In genomic region chr5:123438244-123438643, GRCh38 we compare ENCODE assay signal across 14 cellular contexts. TPM values are rescaled to one million over a fixed set of nuclear protein-coding genes. Genes with fewer than 3 reads are reported as not detected.
DNase-seq lines count a peak whose midpoint lies in the region; ATAC-seq, FAIRE-seq and TF ChIP-seq lines count a peak whose summit lies in the region.
"Had no signal": no experiment of that assay in that cellular context is flagged by ENCODE, and none has a peak within 500 bp of the region (broad histone marks: within the 10 kb centered on the region; RNA-seq: fewer than 3 reads in every experiment).

No MANE protein-coding gene starts in this region.

- TF ChIP-seq EP300 in GM12878 (IDR thresholded peaks at IDR 0.05; ENCODE audit: borderline replicate concordance in 1 of 2, control insufficient read depth in 1 of 2, low read depth in 2 of 2, low read length in 2 of 2) = no peak

- SMC1A ChIA-PET in GM12878 (lab: Charles Lee; ENCODE audit: uncharacterized antibody, unreplicated experiment) = interaction anchor here (1.0 to 1.4 kb wide), 2 partner anchors 14 to 15 kb away, joined by 3 to 4 read pairs; partner anchors contain the start of gene CEP120

- in situ Hi-C loops in GM12878 (cut with MboI) = no loop called here

- peak overlapping the region; percentile 6 for H2AFZ ChIP-seq in GM12878 (ENCODE audit: control insufficient read depth, low read depth, low read length)

- 20% methylated on average over 2 of the region's 2 CpGs for WGBS in GM12878 (ENCODE audit: insufficient coverage, insufficient replicate concordance, low lambda C conversion rate, missing lambda C conversion rate)

- BruUV-seq in GM12878 (replicated peaks; lab: Mats Ljungman, UMichigan) = no TSS peak

- H3K27ac ChIP-seq in GM12878 (ENCODE audit: control insufficient read depth, insufficient read depth) = no peak overlapping the region
- H3K27ac ChIP-seq in coronary artery = no peak overlapping the region
- H3K27ac ChIP-seq: SJCRH30 had no signal

- no peak overlapping the region for H3K9ac ChIP-seq in GM12878 (ENCODE audit: control insufficient read depth, insufficient read depth, low read length)

- POLR2A ChIA-PET in GM12878 (lab: Charles Lee) = interaction anchor here (0.5 to 0.9 kb wide), 2 partner anchors 9 to 51 kb away, joined by 3 read pairs; no protein-coding TSS in a partner anchor

- ATAC-seq in GM18861 (IDR thresholded peaks at IDR 0.05; ENCODE audit: unreplicated experiment) (peak; percentile 45), GM19467 (IDR thresholded peaks at IDR 0.05; ENCODE audit: unreplicated experiment) (peak; percentile 65), HG03039 (IDR thresholded peaks at IDR 0.05; ENCODE audit: unreplicated experiment) (peak; percentile 89), GM12878 (peak; percentile 93), omental fat pad (ENCODE audit: low FRiP score) (no peak)

- H3K4me3 ChIP-seq in GM12878 = no peak overlapping the region
- H3K4me3 ChIP-seq in coronary artery = no peak overlapping the region
- H3K4me3 ChIP-seq: lung, SJCRH30 had no signal

- intact Hi-C loops in GM12878 (cut with micrococcal nuclease; ENCODE audit: unreplicated experiment) = no loop called here

- DNase-seq in GM12878 (ENCODE audit: low read depth, low spot score) (no peak), erythroblast (lab: John Stamatoyannopoulos, UW) (no peak), coronary artery (ENCODE audit: low spot score) (no peak), omental fat pad (ENCODE audit: low spot score) (no peak), NCI-H2107 (lab: John Stamatoyannopoulos, UW) (no peak)
- DNase-seq: DMS79, NCI-H2227 treated with DMSO at 0.1 percent for 48 hours, right cardiac atrium, SJCRH30 had no signal

- H3K4me1 ChIP-seq in GM12878 (ENCODE audit: control insufficient read depth, insufficient read depth, low read length) = peaks cover 17% of the 10 kb centered on the region
- H3K4me1 ChIP-seq: SJCRH30 had no signal

- no peak overlapping the region; the same call in 1 of the 2 replicates for H3K4me2 ChIP-seq in GM12878 (ENCODE audit: control insufficient read depth, insufficient read depth)

- H4K20me1 ChIP-seq in GM12878 (ENCODE audit: control insufficient read depth, insufficient read depth) = no peaks in the 10 kb centered on the region

- H3K36me3 ChIP-seq in GM12878 (ENCODE audit: control insufficient read depth in 2 of 2, insufficient read depth in 2 of 2, low read length in 1 of 2) = no peaks in the 10 kb centered on the region
- H3K36me3 ChIP-seq: SJCRH30 had no signal

- TF ChIP-seq POLR2A in GM12878 (IDR thresholded peaks at IDR 0.05; ENCODE audit: low read depth, low read length) = no peak
- no peak for TF ChIP-seq POLR2A in erythroblast (IDR thresholded peaks at IDR 0.05; ENCODE audit: low read length)

- TF ChIP-seq RAD21 in GM12878 (IDR thresholded peaks at IDR 0.05; ENCODE audit: insufficient read depth, low read depth, low read length) = no peak

- no peaks in the 10 kb centered on the region for H3K79me2 ChIP-seq in GM12878 (ENCODE audit: control insufficient read depth, insufficient read depth, low read length)

- CTCF ChIA-PET in GM12878 (lab: Yijun Ruan, JAX) = interaction anchor here (0.9 kb wide), 1 partner anchor 14 kb away, joined by 3 read pairs; no protein-coding TSS in a partner anchor

- H3K27me3 ChIP-seq in GM12878 (replicated peaks in 1 of 2; ENCODE audit: control insufficient read depth in 2 of 2, insufficient read depth in 2 of 2, low read length in 1 of 2) = no peaks in the 10 kb centered on the region
- H3K27me3 ChIP-seq: SJCRH30 had no signal

- H3K9me3 ChIP-seq in GM12878 (replicated peaks; ENCODE audit: control insufficient read depth, insufficient read depth, low read length) = no peaks in the 10 kb centered on the region
- H3K9me3 ChIP-seq: SJCRH30 had no signal

- RAD21 ChIA-PET in GM12878 (lab: Charles Lee; ENCODE audit: unreplicated experiment) = interaction anchor here (0.9 to 1.9 kb wide), 3 partner anchors 12 to 168 kb away, joined by 3 to 10 read pairs (median 4); partner anchors contain the start of gene CEP120

- no peak for FAIRE-seq in GM12878 (lab: Jason Lieb, UNC)
- FAIRE-seq: frontal cortex had no signal

- TF ChIP-seq CTCF in GM12878 (IDR thresholded peaks at IDR 0.05 in 2 of 3, conservative IDR thresholded peaks at IDR 0.05 in 1 of 3; ENCODE audit: control insufficient read depth in 2 of 3, extremely low read depth in 1 of 3, insufficient read depth in 1 of 3, low read depth in 3 of 3, low read length in 3 of 3) = no peak
- no peak for TF ChIP-seq CTCF in coronary artery (IDR thresholded peaks at IDR 0.05)
- no peak for TF ChIP-seq CTCF in omental fat pad (IDR thresholded peaks at IDR 0.05)

TF ChIP-seq in GM12878, 131 proteins besides CTCF, POLR2A, EP300 and RAD21 (continues in another document):
- TF ChIP-seq, protein P1, sequence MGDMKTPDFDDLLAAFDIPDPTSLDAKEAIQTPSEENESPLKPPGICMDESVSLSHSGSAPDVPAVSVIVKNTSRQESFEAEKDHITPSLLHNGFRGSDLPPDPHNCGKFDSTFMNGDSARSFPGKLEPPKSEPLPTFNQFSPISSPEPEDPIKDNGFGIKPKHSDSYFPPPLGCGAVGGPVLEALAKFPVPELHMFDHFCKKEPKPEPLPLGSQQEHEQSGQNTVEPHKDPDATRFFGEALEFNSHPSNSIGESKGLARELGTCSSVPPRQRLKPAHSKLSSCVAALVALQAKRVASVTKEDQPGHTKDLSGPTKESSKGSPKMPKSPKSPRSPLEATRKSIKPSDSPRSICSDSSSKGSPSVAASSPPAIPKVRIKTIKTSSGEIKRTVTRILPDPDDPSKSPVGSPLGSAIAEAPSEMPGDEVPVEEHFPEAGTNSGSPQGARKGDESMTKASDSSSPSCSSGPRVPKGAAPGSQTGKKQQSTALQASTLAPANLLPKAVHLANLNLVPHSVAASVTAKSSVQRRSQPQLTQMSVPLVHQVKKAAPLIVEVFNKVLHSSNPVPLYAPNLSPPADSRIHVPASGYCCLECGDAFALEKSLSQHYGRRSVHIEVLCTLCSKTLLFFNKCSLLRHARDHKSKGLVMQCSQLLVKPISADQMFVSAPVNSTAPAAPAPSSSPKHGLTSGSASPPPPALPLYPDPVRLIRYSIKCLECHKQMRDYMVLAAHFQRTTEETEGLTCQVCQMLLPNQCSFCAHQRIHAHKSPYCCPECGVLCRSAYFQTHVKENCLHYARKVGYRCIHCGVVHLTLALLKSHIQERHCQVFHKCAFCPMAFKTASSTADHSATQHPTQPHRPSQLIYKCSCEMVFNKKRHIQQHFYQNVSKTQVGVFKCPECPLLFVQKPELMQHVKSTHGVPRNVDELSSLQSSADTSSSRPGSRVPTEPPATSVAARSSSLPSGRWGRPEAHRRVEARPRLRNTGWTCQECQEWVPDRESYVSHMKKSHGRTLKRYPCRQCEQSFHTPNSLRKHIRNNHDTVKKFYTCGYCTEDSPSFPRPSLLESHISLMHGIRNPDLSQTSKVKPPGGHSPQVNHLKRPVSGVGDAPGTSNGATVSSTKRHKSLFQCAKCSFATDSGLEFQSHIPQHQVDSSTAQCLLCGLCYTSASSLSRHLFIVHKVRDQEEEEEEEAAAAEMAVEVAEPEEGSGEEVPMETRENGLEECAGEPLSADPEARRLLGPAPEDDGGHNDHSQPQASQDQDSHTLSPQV (IDR thresholded peaks at IDR 0.05) = no peak
- TF ChIP-seq CBX5 (IDR thresholded peaks at IDR 0.05; ENCODE audit: low read depth) (no peak), PML (IDR thresholded peaks at IDR 0.05; ENCODE audit: low read length) (no peak), CBFB (IDR thresholded peaks at IDR 0.05; ENCODE audit: low read depth) (no peak), GATAD2B (conservative IDR thresholded peaks at IDR 0.05; ENCODE audit: low read depth) (0 out of 2 replicates have a peak, but pooled peaks have one; percentile 21), SUZ12 (IDR thresholded peaks at IDR 0.05; ENCODE audit: unreplicated experiment) (no peak), HDAC6 (IDR thresholded peaks at IDR 0.05; ENCODE audit: unreplicated experiment) (no peak), PAX8 (IDR thresholded peaks at IDR 0.05) (no peak), ZNF217 (IDR thresholded peaks at IDR 0.05) (no peak), FOXK2 (IDR thresholded peaks at IDR 0.05) (no peak), MAX (IDR thresholded peaks at IDR 0.05; ENCODE audit: low read depth, low read length) (no peak), ASH2L (IDR thresholded peaks at IDR 0.05; ENCODE audit: borderline replicate concordance, low read depth) (no peak), ESRRA (IDR thresholded peaks at IDR 0.05; ENCODE audit: low read length) (no peak), RUNX3 (IDR thresholded peaks at IDR 0.05; ENCODE audit: low read length) (peak; percentile 88), SP1 (IDR thresholded peaks at IDR 0.05; ENCODE audit: low read depth, low read length) (no peak), DPF2 (IDR thresholded peaks at IDR 0.05) (peak; percentile 57)

RNA-seq across cellular contexts. Expression of gene CEP120, which starts 15.0 kb away (rescaled TPM):
- 62.8 and 67.0 TPM in 2 replicates for total RNA-seq in GM12878 (2013; cell fraction: nucleolus; rRNA removed)
- total RNA-seq in GM12878 (2014; rRNA removed) (15.5 TPM in 2 replicates), GM12878 (2014; rRNA removed; fragmentation: Illumina TruSeq; extraction: Trizol) (20.4 and 20.6 TPM in 2 replicates), GM12878 (2021) (16.2 and 17.5 TPM in 2 replicates), omental fat pad (10 to 100 TPM; 11.3 to 35.0 (median 15.7) TPM)
- polyA plus RNA-seq in GM12878 (2011; ENCODE audit: low read depth) = 4.1 TPM
- polyA plus RNA-seq in GM12878 (2011; rRNA removed) (23.0 and 28.3 TPM in 2 replicates), GM12878 (2014; fragmentation: Illumina TruSeq; extraction: Trizol) (15.2 and 22.5 TPM in 2 replicates), GM12878 (2014; fragmentation: Nextera tagmentation; extraction: Ambion mirVana) (1 to 10 TPM; 4.1 to 4.3 TPM), GM12878 (2014; rRNA removed) (7.2 and 11.0 TPM in 2 replicates), GM12878 (2016; fragmentation: Nextera tagmentation; extraction: Ambion mirVana) (10 to 100 TPM in 1 of 2 experiments, 1 to 10 TPM in 1; 9.8 to 10.6 TPM)
- polyA plus RNA-seq in GM12878 (2011; cell fraction: cytosol; rRNA removed) = 13.6 and 16.6 TPM in 2 replicates
- 17.3 and 19.6 TPM in 2 replicates for polyA plus RNA-seq in GM12878 (2011; cell fraction: nucleus; rRNA removed)
- 5.7 and 7.8 TPM in 2 replicates for polyA plus RNA-seq in GM12878 (2012)
- polyA minus RNA-seq in GM12878 (2011; rRNA and poly(A)+ RNA removed) = 69.6 and 75.8 TPM in 2 replicates
- polyA minus RNA-seq in GM12878 (2011; cell fraction: cytosol; rRNA and poly(A)+ RNA removed) = 11.6 and 13.6 TPM in 2 replicates
- 33.4 and 51.1 TPM in 2 replicates for polyA minus RNA-seq in GM12878 (2011; cell fraction: nucleus; rRNA and poly(A)+ RNA removed)
